Comparison of ENCODE assay signal across 18 cellular contexts in genomic region chr2:199335502-199335901, GRCh38.
A peak's percentile ranks its signal among the peaks of the same experiment; 100 is the strongest.
DNase-seq lines count a peak whose midpoint lies in the region; FAIRE-seq and TF ChIP-seq lines count a peak whose summit lies in the region.
"Had no signal": no experiment of that assay in that cellular context is flagged by ENCODE, and none has a peak within 500 bp of the region (broad histone marks: within the 10 kb centered on the region; RNA-seq: fewer than 3 reads in every experiment).

No MANE protein-coding gene starts in this region.

- H3K9me3 ChIP-seq in OCI-LY1 (ENCODE audit: low read length) (no peaks in the 10 kb centered on the region), astrocyte (ENCODE audit: insufficient read depth, low read depth, low read length) (no peaks in the 10 kb centered on the region)
- H3K9me3 ChIP-seq: BLaER1 treated with 17β-estradiol and CSF1 and Interleukin-3, amounts not matched to agents 10 nM and 100 nM had no signal

- DNase-seq in astrocyte (ENCODE audit: low read depth) (peak; percentile 16), fibroblast of the aortic adventitia (ENCODE audit: low read depth) (peak; percentile 9), SHP77 (lab: John Stamatoyannopoulos, UW) (no peak), midbrain (lab: John Stamatoyannopoulos, UW) (no peak), SK-N-DZ (ENCODE audit: low spot score) (no peak)
- DNase-seq: Calu3; CD8-positive, alpha-beta T cell; DMS 273 treated with DMSO at 0.1 percent for 48 hours; DMS53; DND-41; EL; H9 had no signal

- H4K20me1 ChIP-seq in OCI-LY1 (ENCODE audit: insufficient read depth, low read length): no peaks in the 10 kb centered on the region
- no peaks in the 10 kb centered on the region for H4K20me1 ChIP-seq in astrocyte (ENCODE audit: insufficient read depth, low read length)
- H4K20me1 ChIP-seq: BLaER1 treated with 17β-estradiol and CSF1 and Interleukin-3, amounts not matched to agents 10 nM and 100 nM had no signal

- no peaks in the 10 kb centered on the region for H3K9me3 Mint-ChIP-seq in astrocyte (ENCODE audit: unreplicated experiment)
- H3K9me3 Mint-ChIP-seq: CD8-positive, alpha-beta T cell; H9 had no signal

- no peak for FAIRE-seq in astrocyte (lab: Jason Lieb, UNC)
- FAIRE-seq: GM12878, H1, HepG2 had no signal

- H3F3A ChIP-seq in OCI-LY1 (ENCODE audit: insufficient read depth, low read length): no peaks in the 10 kb centered on the region

- H3K4me2 ChIP-seq in OCI-LY1 (ENCODE audit: low read length) (peak overlapping the region; percentile 43), astrocyte (ENCODE audit: low read length) (no peak overlapping the region)
- H3K4me2 ChIP-seq: BLaER1 treated with 17β-estradiol and CSF1 and Interleukin-3, amounts not matched to agents 10 nM and 100 nM had no signal

- H3K36me3 ChIP-seq in OCI-LY1 (ENCODE audit: insufficient read depth, low read length) (peaks cover 17% of the 10 kb centered on the region; the same call in 1 of the 2 replicates), astrocyte (ENCODE audit: insufficient read depth, low read length) (no peaks in the 10 kb centered on the region)
- H3K36me3 ChIP-seq: BLaER1 treated with 17β-estradiol and CSF1 and Interleukin-3, amounts not matched to agents 10 nM and 100 nM had no signal

- TF ChIP-seq CTCF in OCI-LY1 (IDR thresholded peaks at IDR 0.05; ENCODE audit: low read length): no peak
- no peak for TF ChIP-seq CTCF in astrocyte (IDR thresholded peaks at IDR 0.05; ENCODE audit: insufficient read depth, low read depth, low read length)
- no peak for TF ChIP-seq CTCF in fibroblast of the aortic adventitia (IDR thresholded peaks at IDR 0.05; ENCODE audit: insufficient read depth, low read length)

- H3K27ac ChIP-seq in OCI-LY1 (ENCODE audit: low read depth, low read length, poor library complexity, severe bottlenecking) (peak overlapping the region; percentile 81), astrocyte (ENCODE audit: low read depth, low read length) (no peak overlapping the region)
- H3K27ac ChIP-seq: BLaER1 treated with 17β-estradiol and CSF1 and Interleukin-3, amounts not matched to agents 10 nM and 100 nM had no signal

- no peak overlapping the region for H3K4me3 Mint-ChIP-seq in astrocyte (ENCODE audit: unreplicated experiment)
- H3K4me3 Mint-ChIP-seq: B cell; CD8-positive, alpha-beta T cell; H9 had no signal

- H3K9me2 ChIP-seq in OCI-LY1 (ENCODE audit: low read depth, low read length): no peaks in the 10 kb centered on the region

- no peaks in the 10 kb centered on the region for H3K36me3 Mint-ChIP-seq in astrocyte (ENCODE audit: low read depth, unreplicated experiment)
- H3K36me3 Mint-ChIP-seq: CD8-positive, alpha-beta T cell had no signal

- H3K4me3 ChIP-seq in OCI-LY1 (ENCODE audit: low read depth, low read length, poor library complexity, severe bottlenecking): peak overlapping the region; percentile 13
- no peak overlapping the region for H3K4me3 ChIP-seq in astrocyte (ENCODE audit: insufficient read depth, low read depth, low read length)
- no peak overlapping the region for H3K4me3 ChIP-seq in fibroblast of the aortic adventitia (ENCODE audit: low read depth, low read length)
- H3K4me3 ChIP-seq: BLaER1 treated with 17β-estradiol and CSF1 and Interleukin-3, amounts not matched to agents 10 nM and 100 nM; GM12878 had no signal

- no peak overlapping the region for H3K27ac Mint-ChIP-seq in astrocyte (ENCODE audit: unreplicated experiment)
- H3K27ac Mint-ChIP-seq: B cell; CD8-positive, alpha-beta T cell had no signal

- H3K27me3 Mint-ChIP-seq in astrocyte (ENCODE audit: low read depth, unreplicated experiment): no peaks in the 10 kb centered on the region
- H3K27me3 Mint-ChIP-seq: B cell had no signal

- H3K79me2 ChIP-seq in OCI-LY1 (ENCODE audit: insufficient read depth, low read length) (0 out of 2 replicates have a peak, but pooled peaks cover 4% of the 10 kb centered on the region), astrocyte (ENCODE audit: insufficient read depth, low read length) (no peaks in the 10 kb centered on the region)

- H3K27me3 ChIP-seq in OCI-LY1 (ENCODE audit: insufficient read depth, low read length) (no peaks in the 10 kb centered on the region), astrocyte (ENCODE audit: insufficient read depth, low read length) (no peaks in the 10 kb centered on the region)
- H3K27me3 ChIP-seq: BLaER1 treated with 17β-estradiol and CSF1 and Interleukin-3, amounts not matched to agents 10 nM and 100 nM had no signal

- H3K4me1 ChIP-seq in OCI-LY1 (ENCODE audit: insufficient read depth, low read length, severe bottlenecking): peaks cover 100% of the 10 kb centered on the region
- peaks cover 6% of the 10 kb centered on the region for H3K4me1 ChIP-seq in astrocyte (ENCODE audit: insufficient read depth, low read length)
- H3K4me1 ChIP-seq: BLaER1 treated with 17β-estradiol and CSF1 and Interleukin-3, amounts not matched to agents 10 nM and 100 nM had no signal

- H2AFZ ChIP-seq in OCI-LY1 (ENCODE audit: low read length) (no peak overlapping the region), astrocyte (ENCODE audit: low read depth, low read length) (no peak overlapping the region)

- peaks cover 16% of the 10 kb centered on the region for H3K4me1 Mint-ChIP-seq in astrocyte (ENCODE audit: low read depth, unreplicated experiment)
- H3K4me1 Mint-ChIP-seq: B cell had no signal

- H3K9ac ChIP-seq in OCI-LY1 (ENCODE audit: low read length) (peak overlapping the region; percentile 9; the same call in 1 of the 2 replicates), astrocyte (ENCODE audit: low read length) (no peak overlapping the region)
- H3K9ac ChIP-seq: BLaER1 treated with 17β-estradiol and CSF1 and Interleukin-3, amounts not matched to agents 10 nM and 100 nM had no signal

Comparison
In these comparisons a context has a peak if more than half of its experiments do, and no peak if none do; other contexts are left out.
1. DNase-seq: peak in astrocyte (single experiment) and fibroblast of the aortic adventitia (single experiment); none in SHP77 (0 of 2), midbrain (single experiment) and SK-N-DZ (single experiment).